Comparison of ENCODE assay signal across 11 cellular contexts in genomic region chr11:68331338-68331947, GRCh38. TPM values are rescaled to one million over a fixed set of nuclear protein-coding genes. Genes with fewer than 3 reads are reported as not detected.
DNase-seq lines count a peak whose midpoint lies in the region; ATAC-seq lines count a peak whose summit lies in the region.
"Had no signal": no experiment of that assay in that cellular context is flagged by ENCODE, and none has a peak within 500 bp of the region (broad histone marks: within the 10 kb centered on the region; RNA-seq: fewer than 3 reads in every experiment).

No MANE protein-coding gene starts in this region.

- peak; percentile 72 for ATAC-seq in activated naive CD8-positive, alpha-beta T cell treated with anti-CD3 and anti-CD28 coated beads, Interleukin-2, amount 10 ng/mL, durations not matched to agents 7 days and 5 days (ENCODE audit: low read depth)
- no peak for ATAC-seq in HG03139 (IDR thresholded peaks at IDR 0.05; ENCODE audit: unreplicated experiment)

- DNase-seq in activated CD4-positive, alpha-beta T cell treated with anti-CD3 and anti-CD28 coated beads, Interleukin-2, amount 10 ng/mL, durations not matched to agents 7 days and 5 days = peak; percentile 27
- DNase-seq in activated CD4-positive, alpha-beta T cell treated with anti-CD3 and anti-CD28 coated beads, Interleukin-2, amount 50 U/mL, for 48 hours = no peak
- DNase-seq in activated naive CD8-positive, alpha-beta T cell treated with anti-CD3 and anti-CD28 coated beads, Interleukin-2, amount 10 ng/mL, durations not matched to agents 7 days and 5 days = peak; percentile 52
- DNase-seq in lung microvascular endothelial cell (ENCODE audit: low read depth in 2 of 2) = peak; percentile 81 to 92
- DNase-seq in NCI-H128 (lab: John Stamatoyannopoulos, UW; ENCODE audit: unreplicated experiment) = no peak
- DNase-seq in iPS-NIHi11 (ENCODE audit: low spot score) = no peak
- DNase-seq: ACHN, NCI-H1092 had no signal

- no peaks in the 10 kb centered on the region for H3K9me3 Mint-ChIP-seq in activated CD4-positive, alpha-beta T cell treated with anti-CD3 and anti-CD28 coated beads, Interleukin-2, amount 10 ng/mL, durations not matched to agents 7 days and 5 days
- no peaks in the 10 kb centered on the region for H3K9me3 Mint-ChIP-seq in activated naive CD8-positive, alpha-beta T cell treated with anti-CD3 and anti-CD28 coated beads, Interleukin-2, amount 10 ng/mL, durations not matched to agents 7 days and 5 days

- peak overlapping the region; percentile 25 for H3K4me3 ChIP-seq in thymus (ENCODE audit: low read length)
- H3K4me3 ChIP-seq: SJSA1 had no signal

- 21% methylated on average over 14 of the region's 14 CpGs for WGBS in thymus

- H3K27ac Mint-ChIP-seq in activated CD4-positive, alpha-beta T cell treated with anti-CD3 and anti-CD28 coated beads, Interleukin-2, amount 10 ng/mL, durations not matched to agents 7 days and 5 days = peak overlapping the region; percentile 88
- peak overlapping the region; percentile 91 for H3K27ac Mint-ChIP-seq in activated naive CD8-positive, alpha-beta T cell treated with anti-CD3 and anti-CD28 coated beads, Interleukin-2, amount 10 ng/mL, durations not matched to agents 7 days and 5 days

- H3K27ac ChIP-seq in thymus (ENCODE audit: low read depth) = peak overlapping the region; percentile 15
- H3K27ac ChIP-seq: SJSA1 had no signal

- H3K9me3 ChIP-seq in thymus (ENCODE audit: control insufficient read depth) = no peaks in the 10 kb centered on the region
- H3K9me3 ChIP-seq: SJSA1 had no signal

- peaks cover 20% of the 10 kb centered on the region for H3K36me3 Mint-ChIP-seq in activated CD4-positive, alpha-beta T cell treated with anti-CD3 and anti-CD28 coated beads, Interleukin-2, amount 10 ng/mL, durations not matched to agents 7 days and 5 days (ENCODE audit: low read depth)
- peaks cover 8% of the 10 kb centered on the region for H3K36me3 Mint-ChIP-seq in activated naive CD8-positive, alpha-beta T cell treated with anti-CD3 and anti-CD28 coated beads, Interleukin-2, amount 10 ng/mL, durations not matched to agents 7 days and 5 days

- H3K4me1 Mint-ChIP-seq in activated CD4-positive, alpha-beta T cell treated with anti-CD3 and anti-CD28 coated beads, Interleukin-2, amount 10 ng/mL, durations not matched to agents 7 days and 5 days = peaks cover 85% of the 10 kb centered on the region
- H3K4me1 Mint-ChIP-seq in activated naive CD8-positive, alpha-beta T cell treated with anti-CD3 and anti-CD28 coated beads, Interleukin-2, amount 10 ng/mL, durations not matched to agents 7 days and 5 days = peaks cover 76% of the 10 kb centered on the region

- H3K36me3 ChIP-seq in thymus (ENCODE audit: control insufficient read depth, insufficient read depth) = no peaks in the 10 kb centered on the region
- H3K36me3 ChIP-seq: SJSA1 had no signal

- H3K4me1 ChIP-seq in thymus (ENCODE audit: control insufficient read depth, insufficient read depth, low read length) = peaks cover 44% of the 10 kb centered on the region

- POLR2A ChIA-PET in activated CD4-positive, alpha-beta T cell treated with anti-CD3 and anti-CD28 coated beads, Interleukin-2, amount 10 ng/mL, durations not matched to agents 7 days and 5 days (lab: Charles Lee) = no interaction called here
- POLR2A ChIA-PET in activated naive CD8-positive, alpha-beta T cell treated with anti-CD3 and anti-CD28 coated beads, Interleukin-2, amount 10 ng/mL, durations not matched to agents 7 days and 5 days (lab: Charles Lee) = interaction anchor here (0.6 to 1.3 kb wide), 6 partner anchors 9 to 129 kb away, joined by 3 to 5 read pairs (median 4); partner anchors contain the start of gene PPP6R3

- H3K27me3 ChIP-seq in thymus (ENCODE audit: control insufficient read depth, insufficient read depth) = no peaks in the 10 kb centered on the region
- H3K27me3 ChIP-seq: SJSA1 had no signal

- no peaks in the 10 kb centered on the region for H3K27me3 Mint-ChIP-seq in activated CD4-positive, alpha-beta T cell treated with anti-CD3 and anti-CD28 coated beads, Interleukin-2, amount 10 ng/mL, durations not matched to agents 7 days and 5 days
- peaks cover 2% of the 10 kb centered on the region for H3K27me3 Mint-ChIP-seq in activated naive CD8-positive, alpha-beta T cell treated with anti-CD3 and anti-CD28 coated beads, Interleukin-2, amount 10 ng/mL, durations not matched to agents 7 days and 5 days

- H3K4me3 Mint-ChIP-seq in activated CD4-positive, alpha-beta T cell treated with anti-CD3 and anti-CD28 coated beads, Interleukin-2, amount 10 ng/mL, durations not matched to agents 7 days and 5 days = peak overlapping the region; percentile 50
- H3K4me3 Mint-ChIP-seq in activated naive CD8-positive, alpha-beta T cell treated with anti-CD3 and anti-CD28 coated beads, Interleukin-2, amount 10 ng/mL, durations not matched to agents 7 days and 5 days = peak overlapping the region; percentile 82

- CTCF ChIA-PET in activated CD4-positive, alpha-beta T cell treated with anti-CD3 and anti-CD28 coated beads, Interleukin-2, amount 10 ng/mL, durations not matched to agents 7 days and 5 days (lab: Charles Lee) = interaction anchor here (0.8 to 1.8 kb wide), 3 partner anchors 12 to 34 kb away, joined by 3 to 4 read pairs (median 4); no protein-coding TSS in a partner anchor

RNA-seq across cellular contexts. Expression of gene LRP5, which starts 19.1 kb away (rescaled TPM):
- 10 to 100 TPM; 32.2 to 32.7 TPM for total RNA-seq in activated CD4-positive, alpha-beta T cell treated with anti-CD3 and anti-CD28 coated beads, Interleukin-2, amount 10 ng/mL, durations not matched to agents 7 days and 5 days
- 10 to 100 TPM; 22.3 to 23.3 TPM for total RNA-seq in activated naive CD8-positive, alpha-beta T cell treated with anti-CD3 and anti-CD28 coated beads, Interleukin-2, amount 10 ng/mL, durations not matched to agents 7 days and 5 days
- 57.3 and 101 TPM in 2 replicates for total RNA-seq in lung microvascular endothelial cell
- polyA plus RNA-seq in thymus = 22.1 TPM

RNA-seq across cellular contexts. Expression of gene C11orf24, which starts 59.7 kb away (rescaled TPM):
- total RNA-seq in activated CD4-positive, alpha-beta T cell treated with anti-CD3 and anti-CD28 coated beads, Interleukin-2, amount 10 ng/mL, durations not matched to agents 7 days and 5 days = 10 to 100 TPM; 20.0 to 25.2 TPM
- total RNA-seq in activated naive CD8-positive, alpha-beta T cell treated with anti-CD3 and anti-CD28 coated beads, Interleukin-2, amount 10 ng/mL, durations not matched to agents 7 days and 5 days = 10 to 100 TPM; 23.1 to 23.5 TPM
- 5.0 and 5.4 TPM in 2 replicates for total RNA-seq in lung microvascular endothelial cell
- 17.7 TPM for polyA plus RNA-seq in thymus

Comparison
In these comparisons a context has a peak if more than half of its experiments do, and no peak if none do; other contexts are left out.
1. DNase-seq: peak in activated CD4-positive, alpha-beta T cell treated with anti-CD3 and anti-CD28 coated beads, Interleukin-2, amount 10 ng/mL, durations not matched to agents 7 days and 5 days (single experiment), activated naive CD8-positive, alpha-beta T cell treated with anti-CD3 and anti-CD28 coated beads, Interleukin-2, amount 10 ng/mL, durations not matched to agents 7 days and 5 days (single experiment) and lung microvascular endothelial cell (2 of 2); none in activated CD4-positive, alpha-beta T cell treated with anti-CD3 and anti-CD28 coated beads, Interleukin-2, amount 50 U/mL, for 48 hours (0 of 2), NCI-H128 (single experiment) and iPS-NIHi11 (single experiment).